ENCODE assay signal across 38 cellular contexts in genomic region chr10:98569878-98570277, GRCh38.
"Had no signal": no experiment of that assay in that cellular context is flagged by ENCODE, and none has a peak within 500 bp of the region (broad histone marks: within the 10 kb centered on the region; RNA-seq: fewer than 3 reads in every experiment).

No MANE protein-coding gene starts in this region.

- H3K9me2 ChIP-seq: SK-N-SH had no signal

- H3K9ac ChIP-seq: SK-N-SH had no signal

- DNase-seq: activated B cell treated with CpG ODN at 0.5 μM for 24 hours; activated CD4-positive, alpha-beta memory T cell treated with anti-CD3 and anti-CD28 coated beads for 36 hours; activated CD4-positive, alpha-beta T cell treated with anti-CD3 and anti-CD28 coated beads for 4 hours; activated CD4-positive, alpha-beta T cell treated with anti-CD3 and anti-CD28 coated beads, Interleukin-2, amount 50 U/mL, for 1 hour; activated CD4-positive, CD25-positive, alpha-beta regulatory T cell treated with anti-CD3 and anti-CD28 coated beads, Interleukin-2, amount 50 U/mL, for 72 hours; activated CD8-positive, alpha-beta memory T cell treated with anti-CD3 and anti-CD28 coated beads, Interleukin-2, amount 50 U/mL, for 4 hours; activated gamma-delta T cell treated with Interleukin-2 at 50 U/mL for 16 hours; activated naive CD4-positive, alpha-beta T cell treated with anti-CD3 and anti-CD28 coated beads for 36 hours; activated T-cell treated with anti-CD3 and anti-CD28 coated beads for 4 hours; activated T-cell treated with anti-CD3 and anti-CD28 coated beads, Interleukin-2, amount 50 U/mL, for 4 hours; adrenal gland; caudate nucleus; cerebellar nuclear complex; Karpas-422; KBM-7; NCI-H1105; NCI-H1417 treated with DMSO at 0.1 percent for 48 hours; NCI-H1694; NCI-H2029; NCI-H2227 treated with DMSO at 0.1 percent for 48 hours; NCI-H446; NCI-H524 treated with DMSO at 0.1 percent for 48 hours; NCI-H748 treated with DMSO at 0.1 percent for 48 hours; NK-92 treated with Interleukin-12 subunit alpha and Interleukin-12 subunit beta, amount 100 ng/mL, for 24 hours; PC-3; Peyer's patch; RPMI8226; SHP77 treated with DMSO at 0.1 percent for 48 hours; SK-N-SH; T-helper 1 cell; T-helper 2 cell; T-helper 9 cell had no signal

- H3K9me3 Mint-ChIP-seq: activated B cell treated with CpG ODN at 0.5 μM for 24 hours; activated CD4-positive, alpha-beta memory T cell treated with anti-CD3 and anti-CD28 coated beads for 36 hours; activated naive CD4-positive, alpha-beta T cell treated with anti-CD3 and anti-CD28 coated beads for 36 hours; activated naive CD4-positive, alpha-beta T cell treated with anti-CD3 and anti-CD28 coated beads, Interleukin-2, amount 50 U/mL, for 72 hours; activated T-cell treated with anti-CD3 and anti-CD28 coated beads, Interleukin-2, amount 50 U/mL, for 4 hours; activated T-helper 1 cell treated with anti-CD3 and anti-CD28 coated beads, Interleukin-12 subunit alpha, Interleukin-12 subunit beta, Interleukin-2, Interleukin-4 antibody, amounts not matched to agents 30 ng/mL and 10 ng/mL and 1 ng/mL, durations not matched to agents 14 hours and 24 hours and 36 hours; IgD-negative memory B cell had no signal

- H3K27ac Mint-ChIP-seq: activated B cell treated with CpG ODN at 0.5 μM for 24 hours; activated CD4-positive, alpha-beta memory T cell treated with anti-CD3 and anti-CD28 coated beads for 36 hours; activated naive CD4-positive, alpha-beta T cell treated with anti-CD3 and anti-CD28 coated beads for 36 hours; activated naive CD4-positive, alpha-beta T cell treated with anti-CD3 and anti-CD28 coated beads, Interleukin-2, amount 50 U/mL, for 72 hours; activated T-helper 1 cell treated with anti-CD3 and anti-CD28 coated beads, Interleukin-12 subunit alpha, Interleukin-12 subunit beta, Interleukin-2, Interleukin-4 antibody, amounts not matched to agents 30 ng/mL and 10 ng/mL and 1 ng/mL, durations not matched to agents 14 hours and 24 hours and 36 hours; brain had no signal

- H3K36me3 ChIP-seq: adrenal gland, Peyer's patch, SJSA1 had no signal

- ATAC-seq: activated naive CD4-positive, alpha-beta T cell treated with anti-CD3 and anti-CD28 coated beads, Interleukin-2, amount 50 U/mL, for 72 hours; activated T-cell treated with anti-CD3 and anti-CD28 coated beads, Interleukin-2, amount 50 U/mL, for 4 hours; PC-3 had no signal

- H3K4me2 ChIP-seq: SK-N-SH had no signal

- H3K27ac ChIP-seq: adrenal gland, Peyer's patch, SJSA1, VCaP had no signal

- H3K27me3 ChIP-seq: adrenal gland, Peyer's patch, SJSA1 had no signal

- H3K4me3 Mint-ChIP-seq: activated B cell treated with CpG ODN at 0.5 μM for 24 hours; activated CD4-positive, alpha-beta memory T cell treated with anti-CD3 and anti-CD28 coated beads for 36 hours; activated naive CD4-positive, alpha-beta T cell treated with anti-CD3 and anti-CD28 coated beads for 36 hours; activated T-cell treated with anti-CD3 and anti-CD28 coated beads, Interleukin-2, amount 50 U/mL, for 4 hours; activated T-helper 1 cell treated with anti-CD3 and anti-CD28 coated beads, Interleukin-12 subunit alpha, Interleukin-12 subunit beta, Interleukin-2, Interleukin-4 antibody, amounts not matched to agents 30 ng/mL and 10 ng/mL and 1 ng/mL, durations not matched to agents 14 hours and 24 hours and 36 hours; brain; IgD-negative memory B cell had no signal

- H3K4me1 ChIP-seq: adrenal gland, Peyer's patch, SJSA1 had no signal

- H3K4me3 ChIP-seq: adrenal gland, Peyer's patch, SJSA1 had no signal

- H3K9me3 ChIP-seq: adrenal gland, Peyer's patch, SJSA1, SK-N-SH had no signal

- H3K4me1 Mint-ChIP-seq: activated B cell treated with CpG ODN at 0.5 μM for 24 hours, brain, IgD-negative memory B cell had no signal

- H3K36me3 Mint-ChIP-seq: activated CD4-positive, alpha-beta memory T cell treated with anti-CD3 and anti-CD28 coated beads for 36 hours; activated naive CD4-positive, alpha-beta T cell treated with anti-CD3 and anti-CD28 coated beads, Interleukin-2, amount 50 U/mL, for 72 hours; brain; IgD-negative memory B cell had no signal
